Comparison of ENCODE assay signal across 11 cellular contexts in genomic region chr19:28727133-28727834, GRCh38.
A peak's percentile ranks its signal among the peaks of the same experiment; 100 is the strongest.
DNase-seq lines count a peak whose midpoint lies in the region; ATAC-seq and TF ChIP-seq lines count a peak whose summit lies in the region.
"Had no signal": no experiment of that assay in that cellular context is flagged by ENCODE, and none has a peak within 500 bp of the region (broad histone marks: within the 10 kb centered on the region; RNA-seq: fewer than 3 reads in every experiment).

No MANE protein-coding gene starts in this region.

- H3K4me1 ChIP-seq in heart right ventricle (peaks cover 0 to 8% (median 0%) of the 10 kb centered on the region in 9 donors), thyroid gland (no peaks in the 10 kb centered on the region)

- peak in 1 of 8 donors; percentile 27 for ATAC-seq in heart right ventricle
- ATAC-seq in activated T-cell treated with anti-CD3 and anti-CD28 coated beads, Interleukin-2, amount 50 U/mL, for 72 hours (replicated peaks in 1 of 2), result peak; percentile 50 to 89
- ATAC-seq in GM19452 (IDR thresholded peaks at IDR 0.05; ENCODE audit: unreplicated experiment), result no peak
- no peak for ATAC-seq in HG03159 (IDR thresholded peaks at IDR 0.05; ENCODE audit: unreplicated experiment)

- peaks cover 0 to 5% of the 10 kb centered on the region in 2 donors for H3K36me3 Mint-ChIP-seq in activated T-cell treated with anti-CD3 and anti-CD28 coated beads, Interleukin-2, amount 50 U/mL, for 72 hours (ENCODE audit: insufficient read depth in 2 of 2)

- WGBS in heart right ventricle, 2 donors, result 3 to 14% methylated on average over 69 of the region's 69 CpGs
- 7 to 50% methylated on average over 21 to 29 of the region's 69 CpGs for WGBS in thyroid gland, 2 donors

- DNase-seq in heart right ventricle (peak in 1 of 2 donors; percentile 19), cardiac septum (ENCODE audit: low spot score) (no peak), iPS DF 19.7 (ENCODE audit: low read depth, low spot score) (peak; percentile 45), thyroid gland (peak; percentile 26 to 35), SHP77 (lab: John Stamatoyannopoulos, UW) (no peak)
- peak; percentile 18 to 72 for DNase-seq in activated T-cell treated with anti-CD3 and anti-CD28 coated beads, Interleukin-2, amount 50 U/mL, for 72 hours
- DNase-seq: DND-41, nephron progenitor cell had no signal

- H3K9me3 Mint-ChIP-seq in activated T-cell treated with anti-CD3 and anti-CD28 coated beads, Interleukin-2, amount 50 U/mL, for 72 hours, result no peaks in the 10 kb centered on the region
- H3K9me3 Mint-ChIP-seq: nephron progenitor cell had no signal

- H3K4me3 ChIP-seq in heart right ventricle (peak overlapping the region in 6 of 10 donors; percentile 10 to 38 (median 23)), thyroid gland (replicated peaks in 1 of 3) (no peak overlapping the region)
- H3K4me3 ChIP-seq: thoracic aorta had no signal

- peak in 4 of 9 donors; percentile 24 to 37 (median 32) for TF ChIP-seq CTCF in heart right ventricle (IDR thresholded peaks at IDR 0.05)
- peak in 1 of 6 experiments; percentile 42 for TF ChIP-seq CTCF in thyroid gland (IDR thresholded peaks at IDR 0.05)

- TF ChIP-seq POLR2A in thyroid gland (IDR thresholded peaks at IDR 0.05), result no peak

- H3K9me3 ChIP-seq in heart right ventricle, result no peaks in the 10 kb centered on the region
- no peaks in the 10 kb centered on the region for H3K9me3 ChIP-seq in thyroid gland
- H3K9me3 ChIP-seq: thoracic aorta had no signal

- H3K4me3 Mint-ChIP-seq in activated T-cell treated with anti-CD3 and anti-CD28 coated beads, Interleukin-2, amount 50 U/mL, for 72 hours, result peak overlapping the region; percentile 36 to 62
- H3K4me3 Mint-ChIP-seq: nephron progenitor cell had no signal

- peaks cover 9% of the 10 kb centered on the region for H3K4me1 Mint-ChIP-seq in activated T-cell treated with anti-CD3 and anti-CD28 coated beads, Interleukin-2, amount 50 U/mL, for 72 hours (ENCODE audit: low read depth)
- H3K4me1 Mint-ChIP-seq: nephron progenitor cell had no signal

- H3K27ac ChIP-seq in heart right ventricle (no peak overlapping the region), thyroid gland (no peak overlapping the region)
- H3K27ac ChIP-seq: thoracic aorta had no signal

- H3K27ac Mint-ChIP-seq in activated T-cell treated with anti-CD3 and anti-CD28 coated beads, Interleukin-2, amount 50 U/mL, for 72 hours, result no peak overlapping the region

- intact Hi-C loops in heart right ventricle (cut with DNase I), result no loop called here
- intact Hi-C loops in cardiac septum (cut with DNase I), result no loop called here
- intact Hi-C loops in thyroid gland (cut with DNase I), result no loop called here

- no peaks in the 10 kb centered on the region for H3K36me3 ChIP-seq in heart right ventricle
- no peaks in the 10 kb centered on the region for H3K36me3 ChIP-seq in thyroid gland
- H3K36me3 ChIP-seq: thoracic aorta had no signal

- peaks cover 42% of the 10 kb centered on the region for H3K27me3 Mint-ChIP-seq in activated T-cell treated with anti-CD3 and anti-CD28 coated beads, Interleukin-2, amount 50 U/mL, for 72 hours (ENCODE audit: low read depth)

- peaks cover 11 to 60% (median 36%) of the 10 kb centered on the region in 7 donors for H3K27me3 ChIP-seq in heart right ventricle
- peaks cover 4% of the 10 kb centered on the region for H3K27me3 ChIP-seq in thyroid gland

Comparison
In these comparisons a context has a peak if more than half of its experiments do, and no peak if none do; other contexts are left out.
1. ATAC-seq: peak in activated T-cell treated with anti-CD3 and anti-CD28 coated beads, Interleukin-2, amount 50 U/mL, for 72 hours (2 of 2); none in GM19452 (single experiment) and HG03159 (single experiment).
2. DNase-seq: peak in activated T-cell treated with anti-CD3 and anti-CD28 coated beads, Interleukin-2, amount 50 U/mL, for 72 hours (2 of 2), iPS DF 19.7 (single experiment) and thyroid gland (2 of 2); none in cardiac septum (single experiment) and SHP77 (0 of 2).
3. H3K4me3 ChIP-seq: peak in heart right ventricle (6 of 10); none in thyroid gland (0 of 3).